In the genomic region with DNA sequence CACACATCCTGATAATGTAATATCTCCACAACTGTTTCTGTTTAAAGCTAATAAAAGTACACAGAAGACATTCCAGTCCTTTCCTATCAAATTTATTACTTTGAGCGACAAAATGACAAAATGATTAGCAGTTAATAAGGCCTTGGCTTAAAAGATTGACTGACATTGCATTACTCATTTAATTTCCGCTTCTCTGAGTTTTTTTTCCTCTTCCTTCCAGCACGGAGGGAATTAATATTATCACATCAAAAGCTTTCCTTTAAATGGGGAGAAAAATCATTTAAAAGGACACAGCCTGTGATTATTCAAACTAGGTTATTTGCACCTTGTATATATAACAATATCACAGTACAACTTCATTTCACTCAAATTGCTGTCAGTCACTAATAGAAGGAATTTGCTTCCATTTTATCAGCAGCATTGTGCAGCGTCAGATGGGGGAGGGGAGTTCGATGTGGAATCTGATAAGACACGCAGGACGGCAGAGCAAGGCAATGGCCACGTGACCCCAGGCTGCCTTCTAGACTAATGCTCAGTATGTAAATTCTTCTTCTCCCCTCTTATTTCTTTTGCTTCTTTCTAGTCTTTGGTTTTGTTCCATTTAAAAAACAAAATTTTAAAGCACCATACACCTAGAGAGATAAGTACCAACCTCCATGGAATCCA, we compare ENCODE assay signal across 14 cellular contexts.
"Had no signal": no experiment of that assay in that cellular context is flagged by ENCODE, and none has a peak within 500 bp of the region (broad histone marks: within the 10 kb centered on the region; RNA-seq: fewer than 3 reads in every experiment).

No MANE protein-coding gene starts in this region.

- DNase-seq: cortex of kidney; dorsolateral prefrontal cortex; effector CD8-positive, alpha-beta T cell; heart left ventricle; hypothalamus; kidney glomerular epithelial cell; mammary epithelial cell; mucosa of descending colon; naive thymus-derived CD8-positive, alpha-beta T cell; nucleus accumbens; ovary; stimulated activated CD4-positive, alpha-beta T cell treated with anti-CD3 and anti-CD28 coated beads, Interleukin-4, amount 100 ng/mL, for 1 hour; stimulated activated naive CD4-positive, alpha-beta T cell; trophoblast cell had no signal
